Comparison of ENCODE assay signal across 23 cellular contexts in the genomic region with DNA sequence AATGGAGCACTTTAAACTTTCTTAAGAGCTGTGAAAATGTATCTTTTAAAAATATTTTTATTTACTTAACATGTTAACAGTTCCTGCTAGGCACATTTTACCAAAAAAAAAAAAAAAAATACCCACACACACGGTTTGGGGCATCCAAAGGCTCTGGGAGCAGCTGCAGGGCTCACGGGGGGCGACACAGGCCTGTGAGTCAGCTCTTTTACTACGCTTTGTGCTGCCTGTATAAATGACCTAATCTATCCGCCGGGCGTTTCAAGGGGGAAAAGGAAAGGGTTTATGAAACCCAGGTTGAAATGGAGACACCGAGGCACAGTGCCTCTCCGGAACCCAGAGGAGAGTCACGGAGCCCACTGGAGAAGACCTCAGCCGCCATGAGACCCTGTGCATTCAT.
"Had no signal": no experiment of that assay in that cellular context is flagged by ENCODE, and none has a peak within 500 bp of the region (broad histone marks: within the 10 kb centered on the region; RNA-seq: fewer than 3 reads in every experiment).

No MANE protein-coding gene starts in this region.

- H3K36me3 ChIP-seq: lower lobe of right lung, right atrium auricular region, spleen, transverse colon, uterus had no signal

- H3K27ac ChIP-seq: lower lobe of right lung, parathyroid adenoma, right atrium auricular region, spleen, transverse colon, uterus had no signal

- H3K27ac Mint-ChIP-seq: activated CD4-positive, alpha-beta memory T cell treated with anti-CD3 and anti-CD28 coated beads, Interleukin-2, amount 10 ng/mL, durations not matched to agents 7 days and 5 days; activated CD4-positive, alpha-beta T cell treated with anti-CD3 and anti-CD28 coated beads, Interleukin-2, amount 10 ng/mL, durations not matched to agents 7 days and 5 days; activated naive CD8-positive, alpha-beta T cell; activated T-cell treated with anti-CD3 and anti-CD28 coated beads, Interleukin-2, amount 50 U/mL, for 24 hours; immature natural killer cell; nephron progenitor cell had no signal

- DNase-seq: activated CD4-positive, alpha-beta memory T cell treated with anti-CD3 and anti-CD28 coated beads, Interleukin-2, amount 10 ng/mL, durations not matched to agents 7 days and 5 days; activated CD4-positive, alpha-beta T cell treated with anti-CD3 and anti-CD28 coated beads, Interleukin-2, amount 10 ng/mL, durations not matched to agents 7 days and 5 days; activated CD4-positive, CD25-positive, alpha-beta regulatory T cell treated with anti-CD3 and anti-CD28 coated beads, Interleukin-2, amount 50 U/mL, for 72 hours; activated CD8-positive, alpha-beta memory T cell treated with anti-CD3 and anti-CD28 coated beads, Interleukin-2, amount 50 U/mL, for 48 hours; activated naive CD4-positive, alpha-beta T cell; activated T-cell treated with anti-CD3 and anti-CD28 coated beads, Interleukin-2, amount 50 U/mL, for 24 hours; anterior cingulate cortex; effector CD8-positive, alpha-beta T cell; hippocampal formation; immature natural killer cell; lower lobe of right lung; mesenchymal stem cell; nephron progenitor cell; occipital lobe; spleen; stimulated activated naive CD4-positive, alpha-beta T cell; T-helper 2 cell; transverse colon had no signal

- ATAC-seq: left lobe of liver, lower lobe of right lung had no signal

- H2AFZ ChIP-seq: parathyroid adenoma had no signal

- H3K79me2 ChIP-seq: parathyroid adenoma had no signal

- H3K4me3 ChIP-seq: lower lobe of right lung, right atrium auricular region, spleen, transverse colon, uterus had no signal

- H3K27me3 ChIP-seq: right atrium auricular region, uterus had no signal

- H3K4me1 Mint-ChIP-seq: activated CD4-positive, alpha-beta memory T cell treated with anti-CD3 and anti-CD28 coated beads, Interleukin-2, amount 10 ng/mL, durations not matched to agents 7 days and 5 days; activated CD4-positive, alpha-beta T cell treated with anti-CD3 and anti-CD28 coated beads, Interleukin-2, amount 10 ng/mL, durations not matched to agents 7 days and 5 days; immature natural killer cell had no signal

- H3K9me3 Mint-ChIP-seq: activated CD4-positive, alpha-beta memory T cell treated with anti-CD3 and anti-CD28 coated beads, Interleukin-2, amount 10 ng/mL, durations not matched to agents 7 days and 5 days; activated CD4-positive, alpha-beta T cell treated with anti-CD3 and anti-CD28 coated beads, Interleukin-2, amount 10 ng/mL, durations not matched to agents 7 days and 5 days; activated T-cell treated with anti-CD3 and anti-CD28 coated beads, Interleukin-2, amount 50 U/mL, for 24 hours; immature natural killer cell; nephron progenitor cell had no signal

- H3K4me1 ChIP-seq: parathyroid adenoma, transverse colon, uterus had no signal

- H3K27me3 Mint-ChIP-seq: activated CD4-positive, alpha-beta memory T cell treated with anti-CD3 and anti-CD28 coated beads, Interleukin-2, amount 10 ng/mL, durations not matched to agents 7 days and 5 days; activated CD4-positive, alpha-beta T cell treated with anti-CD3 and anti-CD28 coated beads, Interleukin-2, amount 10 ng/mL, durations not matched to agents 7 days and 5 days; activated naive CD8-positive, alpha-beta T cell had no signal

- H3K9ac ChIP-seq: parathyroid adenoma had no signal

- H3K4me3 Mint-ChIP-seq: activated CD4-positive, alpha-beta memory T cell treated with anti-CD3 and anti-CD28 coated beads, Interleukin-2, amount 10 ng/mL, durations not matched to agents 7 days and 5 days; activated CD4-positive, alpha-beta T cell treated with anti-CD3 and anti-CD28 coated beads, Interleukin-2, amount 10 ng/mL, durations not matched to agents 7 days and 5 days; activated naive CD8-positive, alpha-beta T cell; activated T-cell treated with anti-CD3 and anti-CD28 coated beads, Interleukin-2, amount 50 U/mL, for 24 hours; immature natural killer cell; nephron progenitor cell had no signal

- H3K9me3 ChIP-seq: lower lobe of right lung, right atrium auricular region, spleen, transverse colon, uterus had no signal

- H3K36me3 Mint-ChIP-seq: activated naive CD8-positive, alpha-beta T cell; immature natural killer cell had no signal
